8 cellular contexts compared by ENCODE assay signal in genomic region chr17:59220328-59221158, GRCh38. TPM values are rescaled to one million over a fixed set of nuclear protein-coding genes. Genes with fewer than 3 reads are reported as not detected.
DNase-seq lines count a peak whose midpoint lies in the region; ATAC-seq and TF ChIP-seq lines count a peak whose summit lies in the region.

TSS of gene GDPD1 (plus strand) at chr17:59220511. CDS start at chr17:59220610, 99 bp downstream.

- ATAC-seq in HG02571 (IDR thresholded peaks at IDR 0.05; ENCODE audit: unreplicated experiment): peak; percentile 95

- in situ Hi-C loops in SK-MEL-5 (cut with HindIII; ENCODE audit: low pct_unique_long_range_greater_than_20kb, low sequenced_read_pairs): no loop called here

- peak within 1 kb of the TSS; percentile 94 for H3K27ac ChIP-seq in temporal lobe (ENCODE audit: low read depth, low read length)

- peak; percentile 86 for TF ChIP-seq CTCF in GM10266 (IDR thresholded peaks at IDR 0.05; ENCODE audit: control insufficient read depth, insufficient read depth, low read depth, missing control alignments)

- DNase-seq in GM10266 (ENCODE audit: extremely low spot score): peak; percentile 94
- DNase-seq in NAMALWA (ENCODE audit: low spot score): peak; percentile 97
- peak; percentile 98 for DNase-seq in SK-MEL-5 (ENCODE audit: low read depth, low spot score)
- DNase-seq in activated naive CD4-positive, alpha-beta T cell treated with anti-CD3 and anti-CD28 coated beads, Interleukin-2, amount 50 U/mL, for 16 hours: peak; percentile 98
- DNase-seq in glomerular visceral epithelial cell (ENCODE audit: extremely low spot score): peak; percentile 98
- DNase-seq in occipital lobe (lab: John Stamatoyannopoulos, UW): peak; percentile 91

RNA-seq across cellular contexts. Expression of gene GDPD1, which starts in this region (rescaled TPM):
- total RNA-seq in SK-MEL-5 (2014; rRNA removed; shearing (Covaris generic)): 13.6 and 14.3 TPM in 2 replicates
- 16.6 and 17.2 TPM in 2 replicates for polyA plus RNA-seq in SK-MEL-5 (2015; cell fraction: cytosol; rRNA removed)
- 12.1 and 19.1 TPM in 2 replicates for polyA plus RNA-seq in SK-MEL-5 (2015; cell fraction: nucleus; rRNA removed)
- 47.6 TPM for total RNA-seq in occipital lobe
- 43.3 TPM for total RNA-seq in temporal lobe

Comparison
In these comparisons a context has a peak if more than half of its experiments do, and no peak if none do; other contexts are left out.
1. Peak in every context shown above with its lines: DNase-seq, ATAC-seq and H3K27ac ChIP-seq.